ENCODE assay signal across 8 cellular contexts in genomic region chr7:35691827-35692307, GRCh38. TPM values are rescaled to one million over a fixed set of nuclear protein-coding genes. Genes with fewer than 3 reads are reported as not detected.
DNase-seq lines count a peak whose midpoint lies in the region; ATAC-seq and TF ChIP-seq lines count a peak whose summit lies in the region.

No MANE protein-coding gene starts in this region.

- peak overlapping the region; percentile 86 for H3K27ac Mint-ChIP-seq in activated naive CD8-positive, alpha-beta T cell treated with anti-CD3 and anti-CD28 coated beads for 36 hours

- intact Hi-C loops in lower lobe of right lung (cut with DNase I) (no loop called here), tibial artery (cut with DNase I; ENCODE audit: low total_unique reads) (no loop called here)

- H3K36me3 ChIP-seq in ES-I3 (ENCODE audit: insufficient read depth, low read length) (no peaks in the 10 kb centered on the region), lower lobe of right lung (no peaks in the 10 kb centered on the region), tibial artery (peaks cover 0 to 5% (median 0%) of the 10 kb centered on the region in 3 donors)

- ATAC-seq in lower lobe of right lung: no peak

- DNase-seq in Jurkat, Clone E6-1 (ENCODE audit: low read depth, low spot score): no peak
- DNase-seq in activated naive CD8-positive, alpha-beta T cell treated with anti-CD3 and anti-CD28 coated beads for 36 hours: peak; percentile 13
- DNase-seq in lower lobe of right lung (no peak), tibial artery (no peak), NCI-H2029 treated with DMSO at 0.1 percent for 48 hours (lab: John Stamatoyannopoulos, UW) (no peak), DMS153 (lab: John Stamatoyannopoulos, UW) (no peak), amniotic stem cell (lab: John Stamatoyannopoulos, UW) (no peak)

- peak overlapping the region; percentile 94 for H3K4me3 Mint-ChIP-seq in activated naive CD8-positive, alpha-beta T cell treated with anti-CD3 and anti-CD28 coated beads for 36 hours

- H3K27me3 ChIP-seq in lower lobe of right lung (ENCODE audit: low read depth) (no peaks in the 10 kb centered on the region), tibial artery (no peaks in the 10 kb centered on the region)

- peaks cover 67% of the 10 kb centered on the region for H3K4me1 Mint-ChIP-seq in activated naive CD8-positive, alpha-beta T cell treated with anti-CD3 and anti-CD28 coated beads for 36 hours

- peak overlapping the region; percentile 36 for H3K4me3 ChIP-seq in Jurkat, Clone E6-1 (ENCODE audit: low read length)
- H3K4me3 ChIP-seq in lower lobe of right lung (peak overlapping the region; percentile 92), tibial artery (peak overlapping the region; percentile 87 to 89)

- peaks cover 8% of the 10 kb centered on the region for H3K4me1 ChIP-seq in ES-I3 (ENCODE audit: insufficient read depth, low read length)
- peaks cover 82% of the 10 kb centered on the region for H3K4me1 ChIP-seq in lower lobe of right lung
- peaks cover 0 to 83% (median 38%) of the 10 kb centered on the region in 4 donors for H3K4me1 ChIP-seq in tibial artery

- no peaks in the 10 kb centered on the region for H3K9me3 Mint-ChIP-seq in activated naive CD8-positive, alpha-beta T cell treated with anti-CD3 and anti-CD28 coated beads for 36 hours

- no peaks in the 10 kb centered on the region for H3K27me3 Mint-ChIP-seq in activated naive CD8-positive, alpha-beta T cell treated with anti-CD3 and anti-CD28 coated beads for 36 hours

- peaks cover 25% of the 10 kb centered on the region for H3K36me3 Mint-ChIP-seq in activated naive CD8-positive, alpha-beta T cell treated with anti-CD3 and anti-CD28 coated beads for 36 hours

- H3K27ac ChIP-seq in lower lobe of right lung (peak overlapping the region; percentile 25), tibial artery (no peak overlapping the region)

- no peaks in the 10 kb centered on the region for H3K9me3 ChIP-seq in ES-I3 (ENCODE audit: control insufficient read depth, insufficient read depth, low read length)
- no peaks in the 10 kb centered on the region for H3K9me3 ChIP-seq in lower lobe of right lung
- H3K9me3 ChIP-seq in tibial artery: no peaks in the 10 kb centered on the region

- peak overlapping the region; percentile 16; the same call in 1 of the 2 replicates for H3K9ac ChIP-seq in ES-I3 (ENCODE audit: low read depth, low read length)

- TF ChIP-seq CTCF in lower lobe of right lung (IDR thresholded peaks at IDR 0.05) (no peak), tibial artery (IDR thresholded peaks at IDR 0.05) (no peak)

RNA-seq across cellular contexts. Expression of gene HERPUD2, which starts 3.1 kb away (rescaled TPM):
- polyA plus RNA-seq in Jurkat, Clone E6-1 (2012; ENCODE audit: insufficient read depth, insufficient read length): 20.9 TPM
- 10 to 100 TPM; 19.1 to 21.3 TPM for total RNA-seq in activated naive CD8-positive, alpha-beta T cell treated with anti-CD3 and anti-CD28 coated beads for 36 hours
- total RNA-seq in lower lobe of right lung: 40.0 TPM

Comparison
In these comparisons a context has a peak if more than half of its experiments do, and no peak if none do; other contexts are left out.
1. H3K4me3 ChIP-seq: peak in every context shown above with its lines; median percentile 92 in lower lobe of right lung; 88 in tibial artery; 36 in Jurkat, Clone E6-1.